8 cellular contexts compared by ENCODE assay signal in genomic region chr11:129896062-129896461, GRCh38. TPM values are rescaled to one million over a fixed set of nuclear protein-coding genes. Genes with fewer than 3 reads are reported as not detected.
DNase-seq lines count a peak whose midpoint lies in the region; ATAC-seq and TF ChIP-seq lines count a peak whose summit lies in the region.

No MANE protein-coding gene starts in this region.

- no TSS peak for BruUV-seq in PC-9 (replicated peaks; lab: Mats Ljungman, UMichigan)

- H3K27ac Mint-ChIP-seq in endodermal cell: peak overlapping the region; percentile 90
- no peak overlapping the region for H3K27ac Mint-ChIP-seq in neural crest cell (ENCODE audit: unreplicated experiment)

- H4K20me1 ChIP-seq in PC-9 (ENCODE audit: insufficient read depth): peaks cover 6% of the 10 kb centered on the region; the same call in 1 of the 2 replicates

- H3K36me3 Mint-ChIP-seq in endodermal cell (ENCODE audit: low read depth): peaks cover 32% of the 10 kb centered on the region
- H3K36me3 Mint-ChIP-seq in neural crest cell (ENCODE audit: low read depth): peaks cover 11% of the 10 kb centered on the region

- H3K36me3 ChIP-seq in H7 (replicated peaks; ENCODE audit: control insufficient read depth, insufficient read depth, low read length) (peaks cover 4% of the 10 kb centered on the region), PC-9 (ENCODE audit: low read depth) (peaks cover 9% of the 10 kb centered on the region; the same call in 1 of the 2 replicates), endodermal cell (ENCODE audit: control insufficient read depth, insufficient read depth, low read length) (peaks cover 26% of the 10 kb centered on the region)

- H3K4me3 ChIP-seq in H7 (ENCODE audit: insufficient read depth, low read depth, low read length): peak overlapping the region; percentile 55
- H3K4me3 ChIP-seq in PC-9: peak overlapping the region; percentile 99
- H3K4me3 ChIP-seq in endodermal cell (ENCODE audit: low read length): peak overlapping the region; percentile 81

- peak overlapping the region; percentile 58 for H3K9ac ChIP-seq in endodermal cell (ENCODE audit: extremely low read depth, low read length, poor library complexity, severe bottlenecking)

- H3K4me1 ChIP-seq in PC-9 (replicated peaks; ENCODE audit: insufficient read depth) (peaks cover 16% of the 10 kb centered on the region), endodermal cell (ENCODE audit: control insufficient read depth, insufficient read depth, low read length) (no peaks in the 10 kb centered on the region)

- no peaks in the 10 kb centered on the region for H3K27me3 ChIP-seq in H7 (ENCODE audit: control insufficient read depth, insufficient read depth, low read length)
- no peaks in the 10 kb centered on the region for H3K27me3 ChIP-seq in PC-9 (ENCODE audit: insufficient read depth, low read depth)
- no peaks in the 10 kb centered on the region for H3K27me3 ChIP-seq in endodermal cell (ENCODE audit: control insufficient read depth, insufficient read depth, low read length, poor library complexity, severe bottlenecking)

- 91 to 92% methylated on average over 7 to 9 of the region's 9 CpGs for WGBS in endodermal cell (ENCODE audit: insufficient coverage in 1 of 2, insufficient read length in 1 of 2), 2 experiments

- in situ Hi-C loops in G401 (cut with HindIII; ENCODE audit: low sequenced_read_pairs): no loop called here

- POLR2A ChIA-PET in PC-9 (lab: Charles Lee; ENCODE audit: unreplicated experiment): interaction anchor here (0.6 kb wide), 2 partner anchors 50 to 68 kb away, joined by 3 to 9 read pairs; no protein-coding TSS in a partner anchor

- no peaks in the 10 kb centered on the region for H3K9me3 Mint-ChIP-seq in endodermal cell
- H3K9me3 Mint-ChIP-seq in neural crest cell: no peaks in the 10 kb centered on the region

- H3K4me3 Mint-ChIP-seq in endodermal cell: peak overlapping the region; percentile 95
- peak overlapping the region; percentile 94 for H3K4me3 Mint-ChIP-seq in neural crest cell

- intact Hi-C loops in PC-9 (cut with micrococcal nuclease; ENCODE audit: unreplicated experiment): no loop called here

- peaks cover 3% of the 10 kb centered on the region; the same call in 1 of the 2 replicates for H3F3A ChIP-seq in PC-9 (ENCODE audit: insufficient read depth, low read depth)

- peak; percentile 41 for DNase-seq in H7
- DNase-seq in PC-9: no peak
- peak; percentile 51 for DNase-seq in endodermal cell
- DNase-seq in neural crest cell (ENCODE audit: low read depth, low spot score): no peak
- no peak for DNase-seq in UCSD-AML1 (lab: John Stamatoyannopoulos, UW; ENCODE audit: unreplicated experiment)
- DNase-seq in G401 (ENCODE audit: low spot score): no peak

- H3K9me2 ChIP-seq in PC-9 (ENCODE audit: insufficient read depth): no peaks in the 10 kb centered on the region

- no peak for ATAC-seq in GM21390 (IDR thresholded peaks at IDR 0.05; ENCODE audit: unreplicated experiment)
- ATAC-seq in GM21619 (IDR thresholded peaks at IDR 0.05; ENCODE audit: unreplicated experiment): no peak

- H3K27ac ChIP-seq in PC-9 (no peak overlapping the region), endodermal cell (ENCODE audit: low read depth, low read length) (peak overlapping the region; percentile 63)

- CTCF ChIA-PET in PC-9 (lab: Charles Lee): no interaction called here

- no peaks in the 10 kb centered on the region for H3K27me3 Mint-ChIP-seq in endodermal cell (ENCODE audit: insufficient read depth)
- no peaks in the 10 kb centered on the region for H3K27me3 Mint-ChIP-seq in neural crest cell (ENCODE audit: low read depth)

- H3K4me1 Mint-ChIP-seq in endodermal cell (peaks cover 15% of the 10 kb centered on the region), neural crest cell (peaks cover 26% of the 10 kb centered on the region)

- peaks cover 39% of the 10 kb centered on the region for H3K79me2 ChIP-seq in PC-9 (ENCODE audit: low read depth)

- H3K4me2 ChIP-seq in PC-9: peak overlapping the region; percentile 86

- H3K9me3 ChIP-seq in PC-9 (ENCODE audit: insufficient read depth, low read depth): no peaks in the 10 kb centered on the region
- H3K9me3 ChIP-seq in endodermal cell (ENCODE audit: control insufficient read depth, low read length): no peaks in the 10 kb centered on the region

- TF ChIP-seq CTCF in PC-9 (conservative IDR thresholded peaks at IDR 0.05) (no peak), endodermal cell (conservative IDR thresholded peaks at IDR 0.05) (no peak), neural crest cell (conservative IDR thresholded peaks at IDR 0.05) (no peak)

- peak overlapping the region; percentile 89 for H2AFZ ChIP-seq in PC-9

RNA-seq across cellular contexts. Expression of gene NFRKB, which starts 0.7 kb away (rescaled TPM):
- total RNA-seq in H7 (2014; rRNA removed; shearing (Covaris generic)): 33.4 and 41.1 TPM in 2 replicates
- total RNA-seq in PC-9 (2021) (37.8 and 39.2 TPM in 2 replicates), endodermal cell (10 to 100 TPM; 46.1 to 46.5 TPM), neural crest cell (56.9 and 58.6 TPM in 2 replicates)
- polyA plus RNA-seq in endodermal cell (2013, experiment 1 of 2): 38.8 TPM
- 35.3 TPM for polyA plus RNA-seq in endodermal cell (2013, experiment 2 of 2)
- total RNA-seq in G401 (2014; rRNA removed; shearing (Covaris generic)): 34.2 and 37.5 TPM in 2 replicates

Comparison
In these comparisons a context has a peak if more than half of its experiments do, and no peak if none do; other contexts are left out.
1. DNase-seq: peak in H7 (single experiment) and endodermal cell (single experiment); none in PC-9 (0 of 2), neural crest cell (single experiment), UCSD-AML1 (single experiment) and G401 (single experiment).
2. Peak in every context shown above with its lines, with median percentiles within 50 percentile points of each other: H3K4me3 ChIP-seq.